27 cellular contexts compared by ENCODE assay signal in the genomic region with DNA sequence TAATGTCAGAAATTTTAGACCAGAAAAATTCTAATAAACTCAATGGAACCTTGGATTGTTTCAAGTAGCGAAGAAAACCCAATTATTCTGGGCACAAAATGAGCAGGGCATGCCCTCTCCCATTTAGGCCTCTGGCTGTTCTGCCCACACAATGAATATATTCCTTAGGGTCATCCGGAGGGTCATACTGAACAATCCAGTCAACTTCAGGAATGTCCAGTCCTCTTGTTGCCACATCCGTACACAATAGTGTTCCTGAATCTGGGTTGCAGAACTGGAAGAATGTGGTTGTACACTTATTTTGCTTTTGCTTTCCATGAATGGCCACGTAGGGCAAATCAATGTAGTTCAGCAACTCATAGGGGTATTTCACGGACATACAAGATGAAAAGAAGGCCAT. TPM values are rescaled to one million over a fixed set of nuclear protein-coding genes. Genes with fewer than 3 reads are reported as not detected.
DNase-seq lines count a peak whose midpoint lies in the region; ATAC-seq and TF ChIP-seq lines count a peak whose summit lies in the region.
"Had no signal": no experiment of that assay in that cellular context is flagged by ENCODE, and none has a peak within 500 bp of the region (broad histone marks: within the 10 kb centered on the region; RNA-seq: fewer than 3 reads in every experiment).

No MANE protein-coding gene starts in this region.

- H2AK5ac ChIP-seq in neuronal stem cell (ENCODE audit: low read depth, low read length): no peak overlapping the region

- no peak overlapping the region for H3K4me3 Mint-ChIP-seq in MCF 10A (ENCODE audit: unreplicated experiment)
- H3K4me3 Mint-ChIP-seq: CD14-positive monocyte; CD8-positive, alpha-beta memory T cell; GM23338; HFFc6 had no signal

- no peak overlapping the region for H3K27ac Mint-ChIP-seq in MCF 10A (ENCODE audit: low read depth, unreplicated experiment)
- H3K27ac Mint-ChIP-seq: CD14-positive monocyte; CD8-positive, alpha-beta memory T cell; GM23338; HFFc6 had no signal

- H3K4me1 ChIP-seq in breast epithelium (no peaks in the 10 kb centered on the region), esophagus muscularis mucosa (peaks cover 8 to 21% (median 13%) of the 10 kb centered on the region in 4 donors), neuronal stem cell (ENCODE audit: control insufficient read depth in 2 of 2, insufficient read depth in 1 of 2, low read depth in 1 of 2, low read length in 2 of 2) (peaks cover 1 to 14% of the 10 kb centered on the region in 2 donors)
- H3K4me1 ChIP-seq: BE2C, HAP-1 had no signal

- POLR2A ChIA-PET in MCF 10A (lab: Yijun Ruan, JAX): interaction anchor here (1.0 to 1.6 kb wide), 4 partner anchors 15 to 138 kb away, joined by 3 to 6 read pairs (median 4); no protein-coding TSS in a partner anchor

- DNase-seq in breast epithelium (ENCODE audit: low spot score in 2 of 2) (no peak), MCF 10A (ENCODE audit: unreplicated experiment) (no peak), esophagus muscularis mucosa (ENCODE audit: extremely low spot score) (peak; percentile 68), neuronal stem cell (ENCODE audit: low spot score) (peak; percentile 27), lower leg skin (ENCODE audit: low spot score in 2 of 2) (no peak)
- no peak for DNase-seq in activated CD8-positive, alpha-beta memory T cell treated with anti-CD3 and anti-CD28 coated beads, Interleukin-2, amount 50 U/mL, for 48 hours
- DNase-seq: 8988T; ACHN; BE2C; CD8-positive, alpha-beta memory T cell; DMS79 treated with DMSO at 0.1 percent for 48 hours; GF-D8; HFFc6; KG1; MM.1S; NCI-H2029; NCI-H446; NCI-H524 treated with DMSO at 0.1 percent for 48 hours; NCI-H82; Right ventricle myocardium superior; RPMI8226 had no signal

- H3K36me3 Mint-ChIP-seq in MCF 10A (ENCODE audit: insufficient read depth, unreplicated experiment): no peaks in the 10 kb centered on the region

- H2BK12ac ChIP-seq in neuronal stem cell (ENCODE audit: low read length): no peak overlapping the region

- H3K4me1 Mint-ChIP-seq in MCF 10A (ENCODE audit: insufficient read depth, unreplicated experiment): peaks cover 16% of the 10 kb centered on the region
- H3K4me1 Mint-ChIP-seq: CD8-positive, alpha-beta memory T cell; GM23338 had no signal

- no peak overlapping the region for H2AFZ ChIP-seq in neuronal stem cell (ENCODE audit: low read length)
- H2AFZ ChIP-seq: GM23338 had no signal

- H4K91ac ChIP-seq in neuronal stem cell (ENCODE audit: low read depth, low read length, poor library complexity): no peak overlapping the region

- no peaks in the 10 kb centered on the region for H3K27me3 ChIP-seq in breast epithelium
- H3K27me3 ChIP-seq in esophagus muscularis mucosa: no peaks in the 10 kb centered on the region
- no peaks in the 10 kb centered on the region for H3K27me3 ChIP-seq in neuronal stem cell (ENCODE audit: control insufficient read depth in 3 of 3, insufficient read depth in 3 of 3, low read depth in 1 of 3, low read length in 3 of 3)
- H3K27me3 ChIP-seq: BE2C, SJSA1 had no signal

- H3K27me3 Mint-ChIP-seq in MCF 10A (ENCODE audit: insufficient read depth, unreplicated experiment): no peaks in the 10 kb centered on the region

- no peak overlapping the region for H3K9ac ChIP-seq in neuronal stem cell (ENCODE audit: low read depth, low read length, poor library complexity)

- no peak overlapping the region for H3K18ac ChIP-seq in neuronal stem cell (ENCODE audit: low read length)

- CTCF ChIA-PET in MCF 10A (lab: Yijun Ruan, JAX): interaction anchor here (0.6 kb wide), 1 partner anchor 13 kb away, joined by 4 read pairs; no protein-coding TSS in a partner anchor

- TF ChIP-seq CTCF in breast epithelium (IDR thresholded peaks at IDR 0.05): no peak
- TF ChIP-seq CTCF in MCF 10A (IDR thresholded peaks at IDR 0.05; ENCODE audit: unreplicated experiment): no peak
- TF ChIP-seq CTCF in esophagus muscularis mucosa (IDR thresholded peaks at IDR 0.05): no peak
- TF ChIP-seq CTCF in lower leg skin (IDR thresholded peaks at IDR 0.05): no peak

- H3K4me3 ChIP-seq in breast epithelium (no peak overlapping the region), esophagus muscularis mucosa (no peak overlapping the region), neuronal stem cell (ENCODE audit: low read length in 2 of 2) (no peak overlapping the region), lower leg skin (ENCODE audit: low read depth, poor library complexity, severe bottlenecking) (no peak overlapping the region)
- H3K4me3 ChIP-seq: GM23338, HAP-1, SJSA1 had no signal

- H3K79me1 ChIP-seq in neuronal stem cell (ENCODE audit: low read depth, low read length): no peaks in the 10 kb centered on the region

- no peak overlapping the region for H3K14ac ChIP-seq in neuronal stem cell (ENCODE audit: low read length)

- no TSS peak for BruUV-seq in MCF 10A (replicated peaks; lab: Mats Ljungman, UMichigan)

- no peak for ATAC-seq in GM21390 (IDR thresholded peaks at IDR 0.05; ENCODE audit: unreplicated experiment)
- ATAC-seq in GM19452 (IDR thresholded peaks at IDR 0.05; ENCODE audit: unreplicated experiment): no peak
- ATAC-seq: GM23338 had no signal

- no peaks in the 10 kb centered on the region for H3K9me3 Mint-ChIP-seq in MCF 10A (ENCODE audit: unreplicated experiment)
- H3K9me3 Mint-ChIP-seq: GM23338, HFFc6 had no signal

- no peak for TF ChIP-seq EP300 in esophagus muscularis mucosa (IDR thresholded peaks at IDR 0.05)

- no peak overlapping the region for H2BK120ac ChIP-seq in neuronal stem cell (ENCODE audit: low read depth, low read length)

- H3K9me3 ChIP-seq in breast epithelium (no peaks in the 10 kb centered on the region), esophagus muscularis mucosa (no peaks in the 10 kb centered on the region), neuronal stem cell (replicated peaks in 1 of 2; ENCODE audit: control insufficient read depth in 2 of 2, insufficient read depth in 1 of 2, low read depth in 1 of 2, low read length in 2 of 2) (peaks cover 0 to 23% of the 10 kb centered on the region in 2 donors)
- H3K9me3 ChIP-seq: BE2C, HAP-1, SJSA1 had no signal

- peak overlapping the region; percentile 6 to 8 for H3K27ac ChIP-seq in breast epithelium
- H3K27ac ChIP-seq in esophagus muscularis mucosa (replicated peaks in 1 of 4): no peak overlapping the region
- no peak overlapping the region for H3K27ac ChIP-seq in neuronal stem cell (replicated peaks; ENCODE audit: low read length)
- H3K27ac ChIP-seq: SJSA1 had no signal

- no peak for TF ChIP-seq POLR2A in breast epithelium (IDR thresholded peaks at IDR 0.05)
- TF ChIP-seq POLR2A in esophagus muscularis mucosa (IDR thresholded peaks at IDR 0.05; ENCODE audit: low read depth): no peak
- no peak for TF ChIP-seq POLR2A in lower leg skin (IDR thresholded peaks at IDR 0.05)

- H4K8ac ChIP-seq in neuronal stem cell (ENCODE audit: low read depth, low read length): no peak overlapping the region

- H3K4ac ChIP-seq in neuronal stem cell (ENCODE audit: low read length): no peak overlapping the region

- H2BK5ac ChIP-seq in neuronal stem cell (ENCODE audit: low read length): no peak overlapping the region

- H2BK15ac ChIP-seq in neuronal stem cell (ENCODE audit: low read length): no peak overlapping the region

- H3K36me3 ChIP-seq in breast epithelium (no peaks in the 10 kb centered on the region), esophagus muscularis mucosa (no peaks in the 10 kb centered on the region), neuronal stem cell (replicated peaks in 1 of 2; ENCODE audit: control insufficient read depth in 2 of 2, insufficient read depth in 2 of 2, low read length in 2 of 2) (no peaks in the 10 kb centered on the region)
- H3K36me3 ChIP-seq: BE2C, HAP-1, SJSA1 had no signal

- 94% methylated on average over 5 of the region's 5 CpGs for WGBS in esophagus muscularis mucosa
- WGBS in neuronal stem cell (ENCODE audit: extremely low coverage in 2 of 2, insufficient read length in 2 of 2, insufficient replicate concordance in 1 of 2), 2 donors: no CpG with 5 or more reads among the region's 5 CpGs
- 79 to 85% methylated on average over 5 of the region's 5 CpGs for WGBS in lower leg skin, 2 donors

- H3K23ac ChIP-seq in neuronal stem cell (ENCODE audit: low read depth, low read length, poor library complexity): no peak overlapping the region

- intact Hi-C loops in breast epithelium (cut with DNase I; ENCODE audit: low total_unique reads): no loop called here
- intact Hi-C loops in MCF 10A (cut with micrococcal nuclease): no loop called here
- intact Hi-C loops in esophagus muscularis mucosa (cut with DNase I): no loop called here
- intact Hi-C loops in lower leg skin (cut with DNase I; ENCODE audit: low total_unique reads): no loop called here

- H3K4me2 ChIP-seq in neuronal stem cell (ENCODE audit: insufficient read depth, low read length, poor library complexity, severe bottlenecking): no peak overlapping the region
- H3K4me2 ChIP-seq: GM23338 had no signal

RNA-seq across cellular contexts. Expression of a gene that starts 23.4 kb away (rescaled TPM):
- 10 to 100 TPM; 24.3 to 37.0 (median 24.8) TPM for total RNA-seq in breast epithelium
- total RNA-seq in MCF 10A (2022): 40.6 and 57.9 TPM in 2 replicates
- total RNA-seq in esophagus muscularis mucosa: 10 to 100 TPM in 3 of 4 donors, 1 to 10 TPM in 1; 6.6 to 20.0 (median 12.1) TPM
- 0.10 TPM for polyA plus RNA-seq in neuronal stem cell (2013, experiment 1 of 2)
- 0.11 TPM for polyA plus RNA-seq in neuronal stem cell (2013, experiment 2 of 2)
- 10 to 100 TPM; 30.6 to 57.4 (median 44.9) TPM for total RNA-seq in lower leg skin

Comparison
In these comparisons a context has a peak if more than half of its experiments do, and no peak if none do; other contexts are left out.
1. DNase-seq: peak in esophagus muscularis mucosa (single experiment) and neuronal stem cell (single experiment); none in breast epithelium (0 of 2), MCF 10A (single experiment), lower leg skin (0 of 2) and activated CD8-positive, alpha-beta memory T cell treated with anti-CD3 and anti-CD28 coated beads, Interleukin-2, amount 50 U/mL, for 48 hours (single experiment).
2. H3K27ac ChIP-seq: peak in breast epithelium (2 of 2); none in esophagus muscularis mucosa (0 of 4) and neuronal stem cell (single experiment).